In genomic region chr5:8895599-8895998, GRCh38 we compare ENCODE assay signal across 30 cellular contexts.
"Had no signal": no experiment of that assay in that cellular context is flagged by ENCODE, and none has a peak within 500 bp of the region (broad histone marks: within the 10 kb centered on the region; RNA-seq: fewer than 3 reads in every experiment).

No MANE protein-coding gene starts in this region.

- ATAC-seq: activated CD4-positive, CD25-positive, alpha-beta regulatory T cell treated with anti-CD3 and anti-CD28 coated beads, Interleukin-2, amount 50 U/mL, for 24 hours; activated CD8-positive, alpha-beta T cell treated with anti-CD3 and anti-CD28 coated beads for 36 hours; activated T-cell treated with anti-CD3 and anti-CD28 coated beads, Interleukin-2, amount 50 U/mL, for 4 hours; activated T-helper 17 cell treated with anti-CD3 and anti-CD28 coated beads, Interleukin-2, amount 50 U/mL, for 72 hours; T-helper 17 cell had no signal

- H3K36me3 ChIP-seq: brain microvascular endothelial cell, colonic mucosa, esophagus squamous epithelium, WERI-Rb-1 had no signal

- FAIRE-seq: astrocyte, bronchial epithelial cell, endometrium, endothelial cell of umbilical vein, frontal cortex had no signal

- H3K9me3 ChIP-seq: colonic mucosa, esophagus squamous epithelium had no signal

- H3K4me1 ChIP-seq: colonic mucosa, esophagus squamous epithelium had no signal

- H3K4me3 ChIP-seq: colonic mucosa, esophagus squamous epithelium had no signal

- H3K27me3 ChIP-seq: brain microvascular endothelial cell, colonic mucosa, esophagus squamous epithelium had no signal

- H3K27ac ChIP-seq: brain microvascular endothelial cell, colonic mucosa, epithelial cell of prostate, esophagus squamous epithelium, WERI-Rb-1 had no signal

- DNase-seq: activated B cell treated with CpG ODN at 0.5 μM for 24 hours; activated CD4-positive, alpha-beta T cell treated with anti-CD3 and anti-CD28 coated beads for 48 hours; activated CD4-positive, alpha-beta T cell treated with anti-CD3 and anti-CD28 coated beads, Interleukin-2, amount 50 U/mL, for 1 hour; activated CD4-positive, alpha-beta T cell treated with anti-CD3 and anti-CD28 coated beads, Interleukin-2, amount 50 U/mL, for 48 hours; activated CD8-positive, alpha-beta memory T cell treated with anti-CD3 and anti-CD28 coated beads for 24 hours; activated CD8-positive, alpha-beta T cell treated with anti-CD3 and anti-CD28 coated beads for 36 hours; activated effector memory CD4-positive, alpha-beta T cell treated with Interleukin-2 at 50 U/mL for 16 hours; activated gamma-delta T cell treated with Interleukin-2 at 50 U/mL for 16 hours; activated naive CD4-positive, alpha-beta T cell treated with anti-CD3 and anti-CD28 coated beads, Interleukin-2, amount 50 U/mL, for 16 hours; activated naive CD4-positive, alpha-beta T cell treated with Interleukin-2 at 50 U/mL for 16 hours; activated T-cell treated with anti-CD3 and anti-CD28 coated beads, Interleukin-2, amount 50 U/mL, for 4 hours; amniotic stem cell; anterior cingulate cortex; brain microvascular endothelial cell; colonic mucosa; effector CD8-positive, alpha-beta T cell; esophagus squamous epithelium; foreskin fibroblast; head of caudate nucleus; T-helper 17 cell; T1000; WERI-Rb-1 had no signal
